9 cellular contexts compared by ENCODE assay signal in the genomic region with DNA sequence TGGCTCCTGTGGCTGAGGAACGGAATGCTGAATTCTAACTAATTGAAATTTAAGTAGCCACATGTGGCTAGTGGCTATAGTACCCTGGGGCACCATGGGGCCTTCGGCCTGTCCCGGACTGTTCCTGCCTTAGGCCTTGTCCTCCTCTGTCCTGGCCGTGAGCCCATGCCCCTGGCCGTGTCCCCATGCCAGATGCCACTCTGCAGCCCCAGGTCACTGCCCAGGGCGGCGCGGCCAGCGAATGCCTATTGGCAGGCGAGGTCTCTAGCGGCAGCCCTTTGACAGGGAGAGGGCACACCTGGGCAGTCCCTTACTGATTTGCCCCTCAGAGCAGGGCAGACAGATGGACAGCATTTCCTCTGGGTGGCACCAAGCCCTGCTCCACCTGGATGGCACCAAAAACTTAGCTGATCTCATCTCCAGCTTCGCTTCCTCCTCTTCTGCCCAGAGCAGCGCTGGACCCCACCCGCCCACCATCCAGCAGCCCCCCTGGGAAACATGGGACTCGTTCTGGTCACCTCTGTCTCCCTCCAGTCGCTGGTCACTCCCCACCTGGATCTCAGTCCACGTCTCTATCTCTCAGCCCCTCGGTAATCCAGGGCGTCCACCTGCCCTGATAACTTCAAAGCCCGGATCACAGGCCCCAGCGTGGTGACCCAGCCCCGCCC. TPM values are rescaled to one million over a fixed set of nuclear protein-coding genes. Genes with fewer than 3 reads are reported as not detected.
A peak's percentile ranks its signal among the peaks of the same experiment; 100 is the strongest.
DNase-seq lines count a peak whose midpoint lies in the region; ATAC-seq and TF ChIP-seq lines count a peak whose summit lies in the region.
"Had no signal": no experiment of that assay in that cellular context is flagged by ENCODE, and none has a peak within 500 bp of the region (broad histone marks: within the 10 kb centered on the region; RNA-seq: fewer than 3 reads in every experiment).

No MANE protein-coding gene starts in this region.

- DNase-seq in SK-N-SH, result peak; percentile 52
- DNase-seq in T-helper 17 cell, result no peak
- no peak for DNase-seq in foreskin keratinocyte
- DNase-seq in DMS153 treated with DMSO at 0.1 percent for 48 hours (lab: John Stamatoyannopoulos, UW; ENCODE audit: unreplicated experiment), result no peak
- DNase-seq: 8988T had no signal

- peaks cover 53% of the 10 kb centered on the region for H3K4me1 Mint-ChIP-seq in T-helper 17 cell

- TF ChIP-seq EP300 in SK-N-SH (IDR thresholded peaks at IDR 0.05; ENCODE audit: borderline replicate concordance in 1 of 2, low read depth in 1 of 2, low read length in 1 of 2), result no peak

- H3K36me3 Mint-ChIP-seq in T-helper 17 cell (ENCODE audit: low read depth), result peaks cover 9% of the 10 kb centered on the region

- ATAC-seq in SK-N-SH treated with all-trans-retinoic acid at 6 μM for 48 hours (no peak), T-helper 17 cell (no peak), foreskin keratinocyte (no peak), HG03469 (IDR thresholded peaks at IDR 0.05; ENCODE audit: unreplicated experiment) (no peak)

- H3K27ac Mint-ChIP-seq in T-helper 17 cell, result peak overlapping the region; percentile 93

- POLR2A ChIA-PET in SK-N-SH (lab: Yijun Ruan, JAX), result no interaction called here

- WGBS in SK-N-SH (ENCODE audit: low lambda C conversion rate), result 95% methylated on average over 10 of the region's 22 CpGs

- H3K4me3 ChIP-seq in SK-N-SH (ENCODE audit: low read depth in 2 of 2, low read length in 1 of 2), result peak overlapping the region; percentile 51 to 56; a peak in 2 of 4 replicates
- peak overlapping the region; percentile 63 for H3K4me3 ChIP-seq in iPS-15b (ENCODE audit: low read depth, low read length)
- peak overlapping the region; percentile 54 to 74 for H3K4me3 ChIP-seq in stomach smooth muscle (ENCODE audit: low read length in 2 of 2)

- peaks cover 31% of the 10 kb centered on the region for H3K79me2 ChIP-seq in SK-N-SH (ENCODE audit: insufficient read depth)

- TF ChIP-seq RAD21 in SK-N-SH (IDR thresholded peaks at IDR 0.05; ENCODE audit: low read length), result no peak

- CTCF ChIA-PET in SK-N-SH (lab: Yijun Ruan, JAX), result interaction anchor here (0.7 to 2.6 kb wide), 18 partner anchors 8 to 94 kb away, joined by 3 to 11 read pairs (median 4); no protein-coding TSS in a partner anchor

- H2AFZ ChIP-seq in SK-N-SH (ENCODE audit: low read depth), result peak overlapping the region; percentile 99

- TF ChIP-seq CTCF in SK-N-SH (IDR thresholded peaks at IDR 0.05) (no peak), foreskin keratinocyte (conservative IDR thresholded peaks at IDR 0.05) (no peak)

- H4K20me1 ChIP-seq in SK-N-SH (ENCODE audit: insufficient read depth), result 0 out of 2 replicates have a peak, but pooled peaks cover 11% of the 10 kb centered on the region

- H3K4me3 Mint-ChIP-seq in T-helper 17 cell, result peak overlapping the region; percentile 95

- peak overlapping the region; percentile 81 for H3K4me2 ChIP-seq in SK-N-SH

- H3K9me2 ChIP-seq in SK-N-SH, result no peaks in the 10 kb centered on the region

- H3K4me1 ChIP-seq in SK-N-SH (ENCODE audit: control insufficient read depth in 1 of 2, insufficient read depth in 2 of 2, low read depth in 1 of 2, low read length in 1 of 2) (peaks cover 29 to 33% of the 10 kb centered on the region in 2 experiments; a peak in 3 of 4 replicates), iPS-15b (ENCODE audit: control insufficient read depth, insufficient read depth, low read length) (peaks cover 2% of the 10 kb centered on the region), stomach smooth muscle (ENCODE audit: control insufficient read depth, insufficient read depth, low read length) (peaks cover 25% of the 10 kb centered on the region), foreskin keratinocyte (peaks cover 20% of the 10 kb centered on the region)

- no peaks in the 10 kb centered on the region for H3K27me3 Mint-ChIP-seq in T-helper 17 cell

- H3K27me3 ChIP-seq in SK-N-SH (ENCODE audit: insufficient read depth) (no peaks in the 10 kb centered on the region), iPS-15b (ENCODE audit: control insufficient read depth, insufficient read depth, low read length) (peaks cover 35% of the 10 kb centered on the region), stomach smooth muscle (ENCODE audit: control insufficient read depth in 1 of 2, insufficient read depth in 2 of 2, low read length in 2 of 2) (no peaks in the 10 kb centered on the region), foreskin keratinocyte (no peaks in the 10 kb centered on the region)

- H3K9me3 ChIP-seq in SK-N-SH, result no peaks in the 10 kb centered on the region
- H3K9me3 ChIP-seq in T-helper 17 cell (ENCODE audit: control insufficient read depth, low read length, poor library complexity, severe bottlenecking), result no peaks in the 10 kb centered on the region
- H3K9me3 ChIP-seq in iPS-15b (ENCODE audit: control insufficient read depth, insufficient read depth, low read length), result no peaks in the 10 kb centered on the region
- H3K9me3 ChIP-seq in stomach smooth muscle (ENCODE audit: control insufficient read depth in 2 of 2, low read length in 2 of 2), result no peaks in the 10 kb centered on the region

- peak overlapping the region; percentile 64; the same call in 1 of the 2 replicates for H3K9ac ChIP-seq in SK-N-SH
- no peak overlapping the region for H3K9ac ChIP-seq in iPS-15b (ENCODE audit: low read depth, low read length)
- H3K9ac ChIP-seq in stomach smooth muscle (ENCODE audit: low read length in 2 of 2), result no peak overlapping the region

- peaks cover 0 to 3% of the 10 kb centered on the region in 2 experiments for H3K36me3 ChIP-seq in SK-N-SH (replicated peaks in 1 of 2; ENCODE audit: control insufficient read depth in 1 of 2, insufficient read depth in 2 of 2, low read length in 1 of 2)
- H3K36me3 ChIP-seq in iPS-15b (ENCODE audit: control insufficient read depth, insufficient read depth, low read length), result no peaks in the 10 kb centered on the region
- no peaks in the 10 kb centered on the region for H3K36me3 ChIP-seq in stomach smooth muscle (ENCODE audit: control insufficient read depth in 2 of 2, insufficient read depth in 2 of 2, low read length in 2 of 2)

- H3K27ac ChIP-seq in SK-N-SH (ENCODE audit: low read depth in 2 of 2, low read length in 1 of 2) (no peak overlapping the region), stomach smooth muscle (ENCODE audit: low read length) (no peak overlapping the region), foreskin keratinocyte (no peak overlapping the region)

- H3F3A ChIP-seq in SK-N-SH (replicated peaks; ENCODE audit: insufficient read depth), result peaks cover 3% of the 10 kb centered on the region

TF ChIP-seq in SK-N-SH, 30 proteins besides CTCF, POLR2A, EP300 and RAD21:
- TF ChIP-seq GATA2 (CRISPR knock-in tag; IDR thresholded peaks at IDR 0.05) (no peak), POLR2AphosphoS5 (IDR thresholded peaks at IDR 0.05; ENCODE audit: low read depth, low read length) (no peak)
- TF ChIP-seq, protein P1, sequence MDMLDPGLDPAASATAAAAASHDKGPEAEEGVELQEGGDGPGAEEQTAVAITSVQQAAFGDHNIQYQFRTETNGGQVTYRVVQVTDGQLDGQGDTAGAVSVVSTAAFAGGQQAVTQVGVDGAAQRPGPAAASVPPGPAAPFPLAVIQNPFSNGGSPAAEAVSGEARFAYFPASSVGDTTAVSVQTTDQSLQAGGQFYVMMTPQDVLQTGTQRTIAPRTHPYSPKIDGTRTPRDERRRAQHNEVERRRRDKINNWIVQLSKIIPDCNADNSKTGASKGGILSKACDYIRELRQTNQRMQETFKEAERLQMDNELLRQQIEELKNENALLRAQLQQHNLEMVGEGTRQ (IDR thresholded peaks at IDR 0.05; ENCODE audit: borderline replicate concordance, low read depth, low read length), result no peak

TF ChIP-seq in SK-N-SH treated with all-trans-retinoic acid at 6 μM for 48 hours, 23 proteins besides CTCF, POLR2A, EP300 and RAD21:
- TF ChIP-seq ZFP30 (CRISPR knock-in tag; IDR thresholded peaks at IDR 0.05) (no peak), POU6F1 (CRISPR knock-in tag; IDR thresholded peaks at IDR 0.05; ENCODE audit: borderline replicate concordance, low read depth) (no peak), ZNF70 (CRISPR knock-in tag; IDR thresholded peaks at IDR 0.05) (no peak), GLIS3 (CRISPR knock-in tag; IDR thresholded peaks at IDR 0.05) (no peak), ISL1 (CRISPR knock-in tag; IDR thresholded peaks at IDR 0.05) (no peak), OSR1 (CRISPR knock-in tag; IDR thresholded peaks at IDR 0.05) (no peak), ZC3H10 (CRISPR knock-in tag; IDR thresholded peaks at IDR 0.05) (no peak)

RNA-seq across cellular contexts. Expression of gene DGKD, which starts 1.1 kb away (rescaled TPM):
- polyA plus RNA-seq in SK-N-SH (2012; rRNA removed) (17.7 and 21.7 TPM in 2 replicates), foreskin keratinocyte (2.6 and 2.8 TPM in 2 replicates)
- 8.0 and 10.4 TPM in 2 replicates for polyA plus RNA-seq in SK-N-SH (2012; cell fraction: cytosol; rRNA removed)
- 75.5 and 81.2 TPM in 2 replicates for polyA plus RNA-seq in SK-N-SH (2012; cell fraction: nucleus; rRNA removed)
- total RNA-seq in T-helper 17 cell (100 to 1,000 TPM; 148 to 170 TPM), foreskin keratinocyte (7.5 TPM in 2 replicates)

RNA-seq across cellular contexts. Expression of gene SAG, which starts 45.6 kb away (rescaled TPM):
- polyA plus RNA-seq in SK-N-SH (2012; rRNA removed) (not detected in 2 replicates), foreskin keratinocyte (not detected in 2 replicates)
- polyA plus RNA-seq in SK-N-SH (2012; cell fraction: cytosol; rRNA removed), result 0.09 TPM in 1 of 2 replicates, not detected in the other
- not detected in 2 replicates for polyA plus RNA-seq in SK-N-SH (2012; cell fraction: nucleus; rRNA removed)
- total RNA-seq in T-helper 17 cell (under 1 TPM; 0.10 to 0.25 TPM), foreskin keratinocyte (not detected in 2 replicates)

Comparison
In these comparisons a context has a peak if more than half of its experiments do, and no peak if none do; other contexts are left out.
1. RNA of gene DGKD, which starts 1.1 kb away (total RNA-seq): 148 to 170 TPM in T-helper 17 cell; 7.5 TPM in foreskin keratinocyte; every median in the first group is over 10 times any median in the second.
2. Peak in every context shown above with its lines, with median percentiles within 50 percentile points of each other: H3K4me3 ChIP-seq.